8 cellular contexts compared by ENCODE assay signal in genomic region chr1:38644092-38644491, GRCh38.
"Had no signal": no experiment of that assay in that cellular context is flagged by ENCODE, and none has a peak within 500 bp of the region (broad histone marks: within the 10 kb centered on the region; RNA-seq: fewer than 3 reads in every experiment).

No MANE protein-coding gene starts in this region.

- FAIRE-seq: HepG2 had no signal

- H3K9me3 ChIP-seq: HAP-1 had no signal

- H2AFZ ChIP-seq: GM23248 had no signal

- H3K27ac ChIP-seq: GM23248, HL-60 had no signal

- H3K4me1 ChIP-seq: HAP-1 had no signal

- H3K9ac ChIP-seq: GM23248 had no signal

- H3K4me3 ChIP-seq: GM23248, HAP-1 had no signal

- H3K36me3 ChIP-seq: HAP-1 had no signal

- DNase-seq: GM23248, GOT3, H7, HFFc6, KBM-7 had no signal
